In genomic region chr12:117014342-117014887, GRCh38 we compare ENCODE assay signal across 20 cellular contexts.
"Had no signal": no experiment of that assay in that cellular context is flagged by ENCODE, and none has a peak within 500 bp of the region (broad histone marks: within the 10 kb centered on the region; RNA-seq: fewer than 3 reads in every experiment).

No MANE protein-coding gene starts in this region.

- H3K36me3 ChIP-seq: colonic mucosa had no signal

- H3K27ac ChIP-seq: colonic mucosa, hepatocyte, neutrophil, spleen, testis, tibial nerve, upper lobe of right lung, vagina had no signal

- FAIRE-seq: kidney had no signal

- H3K4me1 ChIP-seq: colonic mucosa, spleen, testis, tibial nerve, upper lobe of right lung had no signal

- H3K27me3 ChIP-seq: colonic mucosa, hepatocyte, neutrophil, spleen, testis, tibial nerve, upper lobe of right lung, vagina had no signal

- DNase-seq: colonic mucosa; foreskin melanocyte; kidney; left cardiac atrium; left ventricle myocardium superior; naive thymus-derived CD4-positive, alpha-beta T cell; posterior cingulate gyrus; right cardiac atrium; spleen; stimulated activated CD4-positive, alpha-beta T cell treated with anti-CD3 and anti-CD28 coated beads, Interleukin-15, amount 100 ng/mL, for 24 hours; stimulated activated CD4-positive, alpha-beta T cell treated with anti-CD3 and anti-CD28 coated beads, Interleukin-1b, Interleukin-23, amount 100 ng/mL, for 48 hours; stimulated activated CD4-positive, alpha-beta T cell treated with anti-CD3 and anti-CD28 coated beads, Interleukin-4, amount 100 ng/mL, for 24 hours; stimulated activated naive CD8-positive, alpha-beta T cell treated with anti-CD3 and anti-CD28 coated beads, Interleukin-15, amount 100 ng/mL, for 72 hours; testis; upper lobe of right lung had no signal

- H3K27ac Mint-ChIP-seq: naive thymus-derived CD4-positive, alpha-beta T cell; stimulated activated memory B cell treated with anti-CD40 and anti-IgM and Interleukin-4, amounts not matched to agents 10 μg/mL and 1 μg/mL and 100 μg/mL, for 72 hours had no signal

- H3K4me2 ChIP-seq: hepatocyte had no signal

- H3K27me3 Mint-ChIP-seq: naive thymus-derived CD4-positive, alpha-beta T cell; stimulated activated memory B cell treated with anti-CD40 and anti-IgM and Interleukin-4, amounts not matched to agents 10 μg/mL and 1 μg/mL and 100 μg/mL, for 72 hours; stimulated activated naive CD8-positive, alpha-beta T cell treated with anti-CD3 and anti-CD28 coated beads, Interleukin-15, amount 100 ng/mL, for 72 hours had no signal

- H2AFZ ChIP-seq: hepatocyte had no signal

- H3K4me3 ChIP-seq: colonic mucosa, hepatocyte, spleen, testis, tibial nerve, upper lobe of right lung, vagina had no signal

- H3K4me1 Mint-ChIP-seq: stimulated activated memory B cell treated with anti-CD40 and anti-IgM and Interleukin-4, amounts not matched to agents 10 μg/mL and 1 μg/mL and 100 μg/mL, for 72 hours; stimulated activated naive CD8-positive, alpha-beta T cell treated with anti-CD3 and anti-CD28 coated beads, Interleukin-15, amount 100 ng/mL, for 72 hours had no signal

- ATAC-seq: left cardiac atrium; left ventricle myocardium superior; naive thymus-derived CD4-positive, alpha-beta T cell; right cardiac atrium; stimulated activated memory B cell treated with anti-CD40 and anti-IgM and Interleukin-4, amounts not matched to agents 10 μg/mL and 1 μg/mL and 100 μg/mL, for 72 hours; stimulated activated naive CD8-positive, alpha-beta T cell treated with anti-CD3 and anti-CD28 coated beads, Interleukin-15, amount 100 ng/mL, for 72 hours; upper lobe of right lung had no signal

- H3K4me3 Mint-ChIP-seq: stimulated activated memory B cell treated with anti-CD40 and anti-IgM and Interleukin-4, amounts not matched to agents 10 μg/mL and 1 μg/mL and 100 μg/mL, for 72 hours; stimulated activated naive CD8-positive, alpha-beta T cell treated with anti-CD3 and anti-CD28 coated beads, Interleukin-15, amount 100 ng/mL, for 72 hours had no signal

- H3K79me2 ChIP-seq: hepatocyte had no signal

- H3K9me3 ChIP-seq: colonic mucosa, neutrophil, testis, upper lobe of right lung, vagina had no signal
